In the genomic region with DNA sequence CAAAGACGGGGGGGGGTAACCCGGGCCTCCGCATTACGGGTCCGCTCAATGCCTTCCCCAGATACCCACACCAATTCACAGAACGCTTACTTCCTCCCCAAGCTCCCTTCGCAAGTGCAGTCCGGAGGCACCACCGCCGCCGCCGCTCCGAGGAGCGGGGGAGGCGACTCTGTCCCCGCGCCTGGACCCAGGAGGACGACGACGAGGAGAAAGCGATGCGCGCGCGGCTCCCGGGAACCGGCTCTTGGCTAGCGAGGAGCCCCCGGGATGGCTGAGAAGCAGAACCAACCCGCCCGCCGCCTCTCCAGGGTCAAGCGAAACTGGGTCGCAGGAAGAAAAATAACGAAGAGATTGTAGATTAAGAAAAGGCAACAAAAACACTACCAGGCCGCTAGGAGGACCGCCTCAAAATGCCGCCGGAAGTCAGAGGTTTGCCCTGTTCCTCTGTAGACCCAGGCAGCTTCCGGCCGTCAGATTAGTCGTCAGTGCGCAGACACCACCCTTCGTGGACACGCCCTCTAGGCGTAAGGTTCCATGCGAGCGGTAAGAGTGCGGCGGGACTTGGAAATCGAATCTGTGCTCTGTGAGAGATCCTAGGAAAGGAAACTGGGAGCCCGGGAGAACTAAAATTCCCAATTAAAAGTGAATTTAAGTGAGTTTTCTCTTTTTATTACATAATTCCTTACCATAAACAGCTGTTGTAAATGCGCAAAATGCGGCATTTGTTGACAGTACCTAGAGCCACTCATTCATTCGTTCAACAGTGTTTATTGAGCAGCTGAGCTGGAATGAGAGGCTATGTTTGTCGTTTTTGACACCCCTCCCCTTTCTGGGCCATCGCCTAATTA, we compare ENCODE assay signal across 8 cellular contexts. TPM values are rescaled to one million over a fixed set of nuclear protein-coding genes. Genes with fewer than 3 reads are reported as not detected.
DNase-seq lines count a peak whose midpoint lies in the region; ATAC-seq and TF ChIP-seq lines count a peak whose summit lies in the region.

A gene with protein sequence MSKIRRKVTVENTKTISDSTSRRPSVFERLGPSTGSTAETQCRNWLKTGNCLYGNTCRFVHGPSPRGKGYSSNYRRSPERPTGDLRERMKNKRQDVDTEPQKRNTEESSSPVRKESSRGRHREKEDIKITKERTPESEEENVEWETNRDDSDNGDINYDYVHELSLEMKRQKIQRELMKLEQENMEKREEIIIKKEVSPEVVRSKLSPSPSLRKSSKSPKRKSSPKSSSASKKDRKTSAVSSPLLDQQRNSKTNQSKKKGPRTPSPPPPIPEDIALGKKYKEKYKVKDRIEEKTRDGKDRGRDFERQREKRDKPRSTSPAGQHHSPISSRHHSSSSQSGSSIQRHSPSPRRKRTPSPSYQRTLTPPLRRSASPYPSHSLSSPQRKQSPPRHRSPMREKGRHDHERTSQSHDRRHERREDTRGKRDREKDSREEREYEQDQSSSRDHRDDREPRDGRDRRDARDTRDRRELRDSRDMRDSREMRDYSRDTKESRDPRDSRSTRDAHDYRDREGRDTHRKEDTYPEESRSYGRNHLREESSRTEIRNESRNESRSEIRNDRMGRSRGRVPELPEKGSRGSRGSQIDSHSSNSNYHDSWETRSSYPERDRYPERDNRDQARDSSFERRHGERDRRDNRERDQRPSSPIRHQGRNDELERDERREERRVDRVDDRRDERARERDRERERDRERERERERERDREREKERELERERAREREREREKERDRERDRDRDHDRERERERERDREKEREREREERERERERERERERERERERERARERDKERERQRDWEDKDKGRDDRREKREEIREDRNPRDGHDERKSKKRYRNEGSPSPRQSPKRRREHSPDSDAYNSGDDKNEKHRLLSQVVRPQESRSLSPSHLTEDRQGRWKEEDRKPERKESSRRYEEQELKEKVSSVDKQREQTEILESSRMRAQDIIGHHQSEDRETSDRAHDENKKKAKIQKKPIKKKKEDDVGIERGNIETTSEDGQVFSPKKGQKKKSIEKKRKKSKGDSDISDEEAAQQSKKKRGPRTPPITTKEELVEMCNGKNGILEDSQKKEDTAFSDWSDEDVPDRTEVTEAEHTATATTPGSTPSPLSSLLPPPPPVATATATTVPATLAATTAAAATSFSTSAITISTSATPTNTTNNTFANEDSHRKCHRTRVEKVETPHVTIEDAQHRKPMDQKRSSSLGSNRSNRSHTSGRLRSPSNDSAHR (N-terminal part only) (minus strand): TSS at position 433 of the 848 bp plus-strand sequence. CDS start 7,239 bp downstream, outside the sequence.

- no peaks in the 10 kb centered on the region for H3K9me3 ChIP-seq in left ventricle myocardium inferior (replicated peaks)

- H3K4me1 ChIP-seq in left ventricle myocardium inferior, result peaks cover 50% of the 10 kb centered on the region

- peaks cover 2% of the 10 kb centered on the region for H3K36me3 Mint-ChIP-seq in T-helper 1 cell treated with Interleukin-12 subunit alpha and Interleukin-12 subunit beta and Interleukin-4 antibody, amounts not matched to agents 30 μg/mL and 1 μg/mL, for 36 hours (ENCODE audit: low read depth)
- no peaks in the 10 kb centered on the region for H3K36me3 Mint-ChIP-seq in progenitor cell of endocrine pancreas (ENCODE audit: insufficient read depth)

- H3K4me1 Mint-ChIP-seq in T-helper 1 cell treated with Interleukin-12 subunit alpha and Interleukin-12 subunit beta and Interleukin-4 antibody, amounts not matched to agents 30 μg/mL and 1 μg/mL, for 36 hours (ENCODE audit: low read depth), result peaks cover 34% of the 10 kb centered on the region
- peaks cover 18% of the 10 kb centered on the region for H3K4me1 Mint-ChIP-seq in progenitor cell of endocrine pancreas (ENCODE audit: low read depth)

- peak within 1 kb of the TSS; percentile 94 for H3K4me3 Mint-ChIP-seq in T-helper 1 cell treated with Interleukin-12 subunit alpha and Interleukin-12 subunit beta and Interleukin-4 antibody, amounts not matched to agents 30 μg/mL and 1 μg/mL, for 36 hours
- H3K4me3 Mint-ChIP-seq in progenitor cell of endocrine pancreas (ENCODE audit: low read depth), result peak within 1 kb of the TSS; percentile 93

- peak within 1 kb of the TSS; percentile 85 for H3K4me3 ChIP-seq in left ventricle myocardium inferior

- no peaks in the 10 kb centered on the region for H3K27me3 ChIP-seq in left ventricle myocardium inferior (ENCODE audit: low read depth)

- peak; percentile 13 for TF ChIP-seq CTCF in GM13977 (IDR thresholded peaks at IDR 0.05; ENCODE audit: extremely low read depth, insufficient read depth, missing control alignments)
- TF ChIP-seq CTCF in left ventricle myocardium inferior (IDR thresholded peaks at IDR 0.05; ENCODE audit: borderline replicate concordance), result peak; percentile 61
- peak; percentile 58 for TF ChIP-seq CTCF in progenitor cell of endocrine pancreas (IDR thresholded peaks at IDR 0.05; ENCODE audit: unreplicated experiment)

- peaks cover 35% of the 10 kb centered on the region for H3K27me3 Mint-ChIP-seq in T-helper 1 cell treated with Interleukin-12 subunit alpha and Interleukin-12 subunit beta and Interleukin-4 antibody, amounts not matched to agents 30 μg/mL and 1 μg/mL, for 36 hours (ENCODE audit: low read depth)
- H3K27me3 Mint-ChIP-seq in progenitor cell of endocrine pancreas, result no peaks in the 10 kb centered on the region

- no peaks in the 10 kb centered on the region for H3K9me3 Mint-ChIP-seq in T-helper 1 cell treated with Interleukin-12 subunit alpha and Interleukin-12 subunit beta and Interleukin-4 antibody, amounts not matched to agents 30 μg/mL and 1 μg/mL, for 36 hours
- H3K9me3 Mint-ChIP-seq in progenitor cell of endocrine pancreas (ENCODE audit: low read depth), result no peaks in the 10 kb centered on the region

- in situ Hi-C loops in GM13977 (cut with MboI; ENCODE audit: low pct_unique_long_range_greater_than_20kb, low sequenced_read_pairs, unreplicated experiment), result no loop called here

- DNase-seq in GM13977 (ENCODE audit: low spot score) (peak; percentile 90), NCI-H1694 (lab: John Stamatoyannopoulos, UW) (peak; percentile 94), amniotic stem cell (lab: John Stamatoyannopoulos, UW) (peak; percentile 93), left ventricle myocardium inferior (peak; percentile 92), progenitor cell of endocrine pancreas (ENCODE audit: low spot score, unreplicated experiment) (peak; percentile 82), ureter (ENCODE audit: low spot score) (peak; percentile 94)

- ATAC-seq in HG02884 (IDR thresholded peaks at IDR 0.05; ENCODE audit: unreplicated experiment), result peak; percentile 99

- peak within 1 kb of the TSS; percentile 96 for H3K27ac Mint-ChIP-seq in T-helper 1 cell treated with Interleukin-12 subunit alpha and Interleukin-12 subunit beta and Interleukin-4 antibody, amounts not matched to agents 30 μg/mL and 1 μg/mL, for 36 hours
- H3K27ac Mint-ChIP-seq in progenitor cell of endocrine pancreas, result peak within 1 kb of the TSS; percentile 99

- intact Hi-C loops in left ventricle myocardium inferior (cut with micrococcal nuclease), result no loop called here

- no peaks in the 10 kb centered on the region for H3K36me3 ChIP-seq in left ventricle myocardium inferior

- peak within 1 kb of the TSS; percentile 91 for H3K27ac ChIP-seq in left ventricle myocardium inferior (replicated peaks)

RNA-seq across cellular contexts. Expression of the gene that starts here (rescaled TPM):
- total RNA-seq in left ventricle myocardium inferior (37.8 TPM), progenitor cell of endocrine pancreas (61.4 and 65.9 TPM in 2 replicates), ureter (53.4 TPM)

Comparison
In these comparisons a context has a peak if more than half of its experiments do, and no peak if none do; other contexts are left out.
1. Peak in every context shown above with its lines: DNase-seq, ATAC-seq, H3K4me3 ChIP-seq and H3K27ac ChIP-seq.